8 cellular contexts compared by ENCODE assay signal in the genomic region with DNA sequence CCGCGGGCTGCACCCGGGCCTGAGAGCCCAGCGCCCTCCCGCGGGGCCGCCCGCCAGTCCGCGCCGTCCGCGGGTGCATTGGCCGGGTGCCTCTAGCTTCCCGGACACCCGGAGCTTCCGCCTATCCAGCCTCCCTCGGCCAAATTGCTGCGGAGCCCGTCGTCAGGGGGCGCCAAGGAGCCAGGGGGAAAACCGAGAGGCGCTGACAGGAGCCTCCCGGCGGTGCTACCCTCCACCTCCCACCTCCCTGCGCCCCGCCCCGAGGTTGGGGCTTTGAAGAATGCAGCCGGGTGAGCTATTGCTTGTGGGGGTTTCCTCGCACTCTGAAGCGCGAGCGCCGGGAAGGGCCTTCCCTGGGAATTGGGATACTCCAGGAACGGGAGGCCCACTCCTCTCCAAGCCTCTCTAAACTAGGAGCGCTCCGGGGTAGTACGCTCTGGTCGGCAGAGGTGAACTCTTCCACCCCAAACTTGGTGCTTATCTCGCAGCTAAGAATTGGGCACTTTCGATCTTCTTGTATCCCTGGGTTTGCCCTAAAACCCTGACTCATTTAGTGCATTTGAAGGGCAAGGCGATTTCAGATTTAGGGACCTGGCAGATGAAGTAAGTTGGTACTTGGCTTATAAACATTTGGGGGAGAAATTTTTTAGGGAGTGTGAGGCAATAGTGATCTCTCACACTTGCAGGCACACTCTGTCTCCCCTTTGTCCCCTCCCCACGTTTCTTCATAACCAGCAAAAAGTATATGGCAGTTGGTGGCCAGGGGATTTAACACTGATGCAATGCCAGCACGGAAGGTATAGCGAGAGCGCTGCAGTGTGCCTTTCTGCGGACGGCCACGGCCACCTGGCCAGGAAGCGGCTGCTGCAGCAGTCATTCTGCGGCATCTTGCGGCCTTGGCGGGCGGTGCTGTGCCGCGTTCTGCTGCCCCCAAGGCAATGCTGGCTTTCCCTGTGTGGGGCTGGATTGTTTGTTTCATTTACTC. TPM values are rescaled to one million over a fixed set of nuclear protein-coding genes. Genes with fewer than 3 reads are reported as not detected.
DNase-seq lines count a peak whose midpoint lies in the region; ATAC-seq and TF ChIP-seq lines count a peak whose summit lies in the region.

No MANE protein-coding gene starts in this region.

- peak; percentile 77 for TF ChIP-seq CTCF in MCF 10A (IDR thresholded peaks at IDR 0.05; ENCODE audit: unreplicated experiment)

- H3K36me3 ChIP-seq in skeletal muscle satellite cell (ENCODE audit: insufficient read depth, low read length), result peaks cover under 1% of the 10 kb centered on the region

- H3K27ac Mint-ChIP-seq in MCF 10A (ENCODE audit: low read depth, unreplicated experiment), result peak overlapping the region; percentile 29

- H3K9me3 ChIP-seq in iPS-18c (ENCODE audit: control insufficient read depth, insufficient read depth, low read length), result no peaks in the 10 kb centered on the region
- H3K9me3 ChIP-seq in skeletal muscle satellite cell (replicated peaks; ENCODE audit: low read length), result no peaks in the 10 kb centered on the region

- TSS peak; percentile 45 for BruUV-seq in MCF 10A (replicated peaks; lab: Mats Ljungman, UMichigan)

- H3K27me3 Mint-ChIP-seq in MCF 10A (ENCODE audit: insufficient read depth, unreplicated experiment), result no peaks in the 10 kb centered on the region

- H3K4me3 ChIP-seq in iPS-18c (ENCODE audit: insufficient read depth, low read depth, low read length) (peak overlapping the region; percentile 53), skeletal muscle satellite cell (ENCODE audit: low read length) (peak overlapping the region; percentile 86)

- no peaks in the 10 kb centered on the region for H3K9me3 Mint-ChIP-seq in MCF 10A (ENCODE audit: unreplicated experiment)

- no peaks in the 10 kb centered on the region for H3K36me3 Mint-ChIP-seq in MCF 10A (ENCODE audit: insufficient read depth, unreplicated experiment)

- no peaks in the 10 kb centered on the region for H3K27me3 ChIP-seq in skeletal muscle satellite cell (ENCODE audit: control insufficient read depth, insufficient read depth, low read length)

- POLR2A ChIA-PET in MCF 10A (lab: Yijun Ruan, JAX), result interaction anchor here (0.5 to 2.7 kb wide), 18 partner anchors 17 to 369 kb away, joined by 3 to 21 read pairs (median 4); partner anchors contain the start of genes PRIM2 and ZNF451

- peaks cover 13% of the 10 kb centered on the region for H3K4me1 Mint-ChIP-seq in MCF 10A (ENCODE audit: insufficient read depth, unreplicated experiment)

- peak overlapping the region; percentile 97 for H3K4me3 Mint-ChIP-seq in MCF 10A (ENCODE audit: unreplicated experiment)

- ATAC-seq in HG02763 (IDR thresholded peaks at IDR 0.05; ENCODE audit: unreplicated experiment), result peak; percentile 68

- H3K4me2 ChIP-seq in skeletal muscle satellite cell (ENCODE audit: low read length), result peak overlapping the region; percentile 93

- CTCF ChIA-PET in MCF 10A (lab: Yijun Ruan, JAX), result interaction anchor here (0.6 to 15.8 kb wide), 30 partner anchors 8 to 369 kb away, joined by 3 to 154 read pairs (median 4); partner anchors contain the start of genes KIAA1586 and PRIM2

- H3K9ac ChIP-seq in skeletal muscle satellite cell (ENCODE audit: low read depth, low read length), result peak overlapping the region; percentile 84

- DNase-seq in SIG-M5 treated with dmso at 0.1 percent for 504 hours (lab: John Stamatoyannopoulos, UW; ENCODE audit: unreplicated experiment) (peak; percentile 78), SIG-M5 (lab: John Stamatoyannopoulos, UW) (no peak), NCI-H1105 treated with DMSO at 0.1 percent for 48 hours (lab: John Stamatoyannopoulos, UW) (peak; percentile 78), T-helper 2 cell (peak in 4 of 5 experiments; percentile 11 to 80 (median 41)), MCF 10A (ENCODE audit: unreplicated experiment) (peak; percentile 92)

- intact Hi-C loops in MCF 10A (cut with micrococcal nuclease), result loop anchor here (1.0 to 10.0 kb wide), 6 partner anchors 17 to 361 kb away; no protein-coding TSS in a partner anchor

- peaks cover 52% of the 10 kb centered on the region for H3K4me1 ChIP-seq in skeletal muscle satellite cell (ENCODE audit: control insufficient read depth, insufficient read depth, low read length)

RNA-seq across cellular contexts. Expression of gene BEND6, which starts 0.6 kb away (rescaled TPM):
- total RNA-seq in MCF 10A (2022), result 2.1 and 4.2 TPM in 2 replicates
- total RNA-seq in skeletal muscle satellite cell (2012; rRNA removed), result 7.9 and 8.3 TPM in 2 replicates
